In genomic region chr22:29979645-29980303, GRCh38 we compare ENCODE assay signal across 1 cellular context.
TF ChIP-seq lines count a peak whose summit lies in the region.

No MANE protein-coding gene starts in this region.

TF ChIP-seq in A549, 52 proteins besides CTCF, POLR2A, EP300 and RAD21 (continued from another document):
- TF ChIP-seq PBX3 (IDR thresholded peaks at IDR 0.05), result no peak
- no peak for TF ChIP-seq EHF (CRISPR knock-in tag; IDR thresholded peaks at IDR 0.05)
